ENCODE assay signal across 14 cellular contexts in the genomic region with DNA sequence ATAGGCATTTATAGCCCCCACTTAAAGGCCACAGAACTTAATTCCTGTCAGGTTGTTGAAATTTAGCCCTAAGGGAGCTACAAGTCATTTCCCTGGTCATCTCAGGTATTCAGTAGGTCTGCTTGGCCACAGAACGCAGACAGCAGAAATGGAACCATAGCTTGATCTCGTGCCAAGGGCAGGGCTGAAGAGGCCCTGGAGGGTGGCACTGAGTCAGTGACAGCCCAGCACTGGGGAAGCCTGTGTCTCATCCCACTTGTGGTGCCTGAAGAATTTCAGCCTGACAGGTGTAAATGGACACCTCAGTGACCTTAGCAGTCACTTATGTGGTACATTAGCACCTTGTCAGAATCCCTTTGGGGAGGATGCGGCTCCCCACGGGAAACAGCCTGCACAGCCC. TPM values are rescaled to one million over a fixed set of nuclear protein-coding genes. Genes with fewer than 3 reads are reported as not detected.
DNase-seq lines count a peak whose midpoint lies in the region; ATAC-seq, FAIRE-seq and TF ChIP-seq lines count a peak whose summit lies in the region.
"Had no signal": no experiment of that assay in that cellular context is flagged by ENCODE, and none has a peak within 500 bp of the region (broad histone marks: within the 10 kb centered on the region; RNA-seq: fewer than 3 reads in every experiment).

No MANE protein-coding gene starts in this region.

- H3K9me3 Mint-ChIP-seq in Calu3 (ENCODE audit: low read depth, unreplicated experiment): no peaks in the 10 kb centered on the region

- peaks cover 67% of the 10 kb centered on the region for H3K36me3 ChIP-seq in PC-3 (ENCODE audit: low read depth, low read length)
- peaks cover 38% of the 10 kb centered on the region for H3K36me3 ChIP-seq in colonic mucosa
- H3K36me3 ChIP-seq in parathyroid adenoma (ENCODE audit: control insufficient read depth, insufficient read depth, low read length): no peaks in the 10 kb centered on the region

- CTCF ChIA-PET in Calu3 (lab: Charles Lee): no interaction called here
- CTCF ChIA-PET in PC-3 (lab: Charles Lee): no interaction called here

- peaks cover 50% of the 10 kb centered on the region for H3K4me1 Mint-ChIP-seq in Calu3 (ENCODE audit: low read depth, unreplicated experiment)

- FAIRE-seq in urothelium cell line (lab: Jason Lieb, UNC): no peak
- FAIRE-seq: D721Med, islet of Langerhans, pancreas had no signal

- ATAC-seq in PC-3: no peak
- no peak for ATAC-seq in omental fat pad (ENCODE audit: low FRiP score)
- ATAC-seq: pancreas had no signal

- H3K4me2 ChIP-seq in PC-3 (ENCODE audit: low read length) (no peak overlapping the region), parathyroid adenoma (ENCODE audit: low read length) (no peak overlapping the region)

- H3K4me3 ChIP-seq in PC-3 (ENCODE audit: low read length) (no peak overlapping the region), colonic mucosa (no peak overlapping the region), parathyroid adenoma (ENCODE audit: low read depth, low read length) (no peak overlapping the region)
- H3K4me3 ChIP-seq: HAP-1, pancreas had no signal

- H3K4me1 ChIP-seq in PC-3 (ENCODE audit: insufficient read depth, low read length) (peaks cover 33% of the 10 kb centered on the region), colonic mucosa (peaks cover 18% of the 10 kb centered on the region), parathyroid adenoma (peaks cover 4% of the 10 kb centered on the region)
- H3K4me1 ChIP-seq: HAP-1 had no signal

- peak overlapping the region; percentile 29; the same call in 1 of the 2 replicates for H3K9ac ChIP-seq in PC-3 (ENCODE audit: low read length)
- peak overlapping the region in 1 of 2 donors; percentile 87 for H3K9ac ChIP-seq in colonic mucosa (ENCODE audit: low read depth in 2 of 2, low read length in 2 of 2)
- no peak overlapping the region for H3K9ac ChIP-seq in parathyroid adenoma

- H2AFZ ChIP-seq in PC-3 (ENCODE audit: low read length) (no peak overlapping the region), parathyroid adenoma (no peak overlapping the region)

- BruUV-seq in Calu3 (replicated peaks; lab: Mats Ljungman, UMichigan): no TSS peak
- no TSS peak for BruUV-seq in PC-3 (replicated peaks; lab: Mats Ljungman, UMichigan)

- peak overlapping the region; percentile 80 for H3K27ac ChIP-seq in PC-3 (ENCODE audit: low read length)
- H3K27ac ChIP-seq in colonic mucosa: peak overlapping the region; percentile 93
- H3K27ac ChIP-seq in parathyroid adenoma: peak overlapping the region; percentile 70
- H3K27ac ChIP-seq: pancreas had no signal

- H3K27ac Mint-ChIP-seq in Calu3 (ENCODE audit: unreplicated experiment): no peak overlapping the region

- no peaks in the 10 kb centered on the region for H3K27me3 ChIP-seq in PC-3 (ENCODE audit: low read length)
- H3K27me3 ChIP-seq in colonic mucosa: no peaks in the 10 kb centered on the region
- H3K27me3 ChIP-seq in parathyroid adenoma (ENCODE audit: control insufficient read depth, insufficient read depth, low read length): no peaks in the 10 kb centered on the region
- H3K27me3 ChIP-seq: pancreas had no signal

- H3K9me2 ChIP-seq in PC-3 (replicated peaks; ENCODE audit: low read length): no peaks in the 10 kb centered on the region

- POLR2A ChIA-PET in PC-3 (lab: Charles Lee; ENCODE audit: unreplicated experiment): no interaction called here

- peak overlapping the region; percentile 50 for H3K4me3 Mint-ChIP-seq in Calu3 (ENCODE audit: low read depth, unreplicated experiment)

- H3K36me3 Mint-ChIP-seq in Calu3 (ENCODE audit: insufficient read depth, unreplicated experiment): peaks cover 92% of the 10 kb centered on the region

- H3K79me2 ChIP-seq in PC-3 (ENCODE audit: low read length) (peaks cover 24% of the 10 kb centered on the region), parathyroid adenoma (no peaks in the 10 kb centered on the region)

- TF ChIP-seq CTCF in Calu3 (IDR thresholded peaks at IDR 0.05; ENCODE audit: unreplicated experiment): no peak
- no peak for TF ChIP-seq CTCF in PC-3 (conservative IDR thresholded peaks at IDR 0.05; ENCODE audit: low read depth, low read length)
- no peak for TF ChIP-seq CTCF in colonic mucosa (IDR thresholded peaks at IDR 0.05)
- TF ChIP-seq CTCF in parathyroid adenoma (IDR thresholded peaks at IDR 0.05): no peak
- no peak for TF ChIP-seq CTCF in omental fat pad (IDR thresholded peaks at IDR 0.05)

- no peaks in the 10 kb centered on the region for H3K9me3 ChIP-seq in PC-3 (ENCODE audit: low read length)
- no peaks in the 10 kb centered on the region for H3K9me3 ChIP-seq in colonic mucosa
- no peaks in the 10 kb centered on the region for H3K9me3 ChIP-seq in parathyroid adenoma (ENCODE audit: control insufficient read depth, low read length)
- H3K9me3 ChIP-seq: HAP-1, pancreas had no signal

- H3F3A ChIP-seq in PC-3 (ENCODE audit: low read length, unreplicated experiment): no peaks in the 10 kb centered on the region

- H4K20me1 ChIP-seq in PC-3 (ENCODE audit: low read length): no peaks in the 10 kb centered on the region

- intact Hi-C loops in Calu3 (cut with micrococcal nuclease; ENCODE audit: unreplicated experiment): no loop called here
- intact Hi-C loops in PC-3 (cut with micrococcal nuclease): no loop called here
- intact Hi-C loops in colonic mucosa (cut with DNase I): no loop called here

- no peaks in the 10 kb centered on the region for H3K27me3 Mint-ChIP-seq in Calu3 (ENCODE audit: unreplicated experiment)

- no peak for DNase-seq in Calu3
- peak; percentile 66 for DNase-seq in PC-3
- DNase-seq in colonic mucosa: no peak
- no peak for DNase-seq in NCI-H2227 treated with DMSO at 0.1 percent for 48 hours (lab: John Stamatoyannopoulos, UW)
- no peak for DNase-seq in urothelium cell line (ENCODE audit: low spot score)
- no peak for DNase-seq in NCI-H2081 (lab: John Stamatoyannopoulos, UW)
- DNase-seq in omental fat pad (ENCODE audit: low spot score): no peak
- DNase-seq: activated CD8-positive, alpha-beta memory T cell treated with anti-CD3 and anti-CD28 coated beads, Interleukin-2, amount 50 U/mL, for 4 hours; NCI-H510A treated with DMSO at 0.1 percent for 48 hours; pancreas had no signal

RNA-seq across cellular contexts. Expression of a gene that starts 6.6 kb away (rescaled TPM):
- total RNA-seq in Calu3 (2022) (73.5 and 82.7 TPM in 2 replicates), PC-3 (2014; rRNA removed) (16.0 and 16.2 TPM in 2 replicates), colonic mucosa (10 to 100 TPM; 70.4 to 76.7 TPM), omental fat pad (10 to 100 TPM; 12.2 to 25.9 (median 20.5) TPM)
